ENCODE assay signal across 9 cellular contexts in genomic region chr2:64654993-64655666, GRCh38. TPM values are rescaled to one million over a fixed set of nuclear protein-coding genes. Genes with fewer than 3 reads are reported as not detected.
DNase-seq lines count a peak whose midpoint lies in the region; FAIRE-seq and TF ChIP-seq lines count a peak whose summit lies in the region.
"Had no signal": no experiment of that assay in that cellular context is flagged by ENCODE, and none has a peak within 500 bp of the region (broad histone marks: within the 10 kb centered on the region; RNA-seq: fewer than 3 reads in every experiment).

No MANE protein-coding gene starts in this region.

- peaks cover 8% of the 10 kb centered on the region for H3K36me3 Mint-ChIP-seq in activated T-helper 2 cell treated with anti-CD3 and anti-CD28 coated beads, Interferon-gamma antibody, Interleukin-2, Interleukin-4, amounts not matched to agents 10 μg/mL and 5 μg/mL and 100 μg/mL, durations not matched to agents 14 hours and 24 hours and 36 hours (ENCODE audit: low read depth)

- H3K4me3 Mint-ChIP-seq in activated T-helper 2 cell treated with anti-CD3 and anti-CD28 coated beads, Interferon-gamma antibody, Interleukin-2, Interleukin-4, amounts not matched to agents 10 μg/mL and 5 μg/mL and 100 μg/mL, durations not matched to agents 14 hours and 24 hours and 36 hours (ENCODE audit: low read depth): peak overlapping the region; percentile 78

- peak overlapping the region; percentile 72 to 89 for H3K9ac ChIP-seq in kidney (ENCODE audit: low read length in 2 of 2)

- no peaks in the 10 kb centered on the region for H3K36me3 ChIP-seq in KOPT-K1 (ENCODE audit: insufficient read depth, low read length)
- H3K36me3 ChIP-seq in kidney (ENCODE audit: control insufficient read depth in 1 of 2, insufficient read depth in 2 of 2, low read length in 2 of 2): no peaks in the 10 kb centered on the region

- H3K27me3 Mint-ChIP-seq in activated T-helper 2 cell treated with anti-CD3 and anti-CD28 coated beads, Interferon-gamma antibody, Interleukin-2, Interleukin-4, amounts not matched to agents 10 μg/mL and 5 μg/mL and 100 μg/mL, durations not matched to agents 14 hours and 24 hours and 36 hours (ENCODE audit: low read depth): no peaks in the 10 kb centered on the region

- intact Hi-C loops in activated T-helper 2 cell treated with anti-CD3 and anti-CD28 coated beads, Interferon-gamma antibody, Interleukin-2, Interleukin-4, amounts not matched to agents 10 μg/mL and 5 μg/mL and 100 μg/mL, durations not matched to agents 14 hours and 24 hours and 36 hours (cut with micrococcal nuclease): loop anchor here (1.0 to 10.0 kb wide), 7 partner anchors 24 to 443 kb away; no protein-coding TSS in a partner anchor
- intact Hi-C loops in kidney (cut with DNase I): loop anchor here (5.0 kb wide), 1 partner anchor 202 kb away; no protein-coding TSS in a partner anchor

- peak; percentile 23 for TF ChIP-seq CTCF in kidney (IDR thresholded peaks at IDR 0.05; ENCODE audit: borderline replicate concordance, extremely low read depth, insufficient read depth)

- DNase-seq in NCI-H146 (lab: John Stamatoyannopoulos, UW): peak; percentile 18
- DNase-seq in NCI-H146 treated with DMSO at 0.1 percent for 48 hours (lab: John Stamatoyannopoulos, UW; ENCODE audit: unreplicated experiment): no peak
- no peak for DNase-seq in activated T-helper 2 cell treated with anti-CD3 and anti-CD28 coated beads, Interferon-gamma antibody, Interleukin-2, Interleukin-4, amounts not matched to agents 10 μg/mL and 5 μg/mL and 100 μg/mL, durations not matched to agents 14 hours and 24 hours and 36 hours (ENCODE audit: low spot score)
- DNase-seq in kidney: no peak
- no peak for DNase-seq in NCI-H2029 (lab: John Stamatoyannopoulos, UW)
- no peak for DNase-seq in ecto neural progenitor cell (ENCODE audit: low spot score)

- H3K27ac ChIP-seq in KOPT-K1 (ENCODE audit: low read depth, low read length, poor library complexity, severe bottlenecking): peak overlapping the region; percentile 47
- H3K27ac ChIP-seq in kidney (ENCODE audit: low read depth in 2 of 2, low read length in 2 of 2): no peak overlapping the region
- H3K27ac ChIP-seq in temporal lobe (ENCODE audit: low read depth, low read length): peak overlapping the region; percentile 85

- no peaks in the 10 kb centered on the region for H3K9me3 ChIP-seq in KOPT-K1 (ENCODE audit: insufficient read depth, low read length, poor library complexity, severe bottlenecking)
- no peaks in the 10 kb centered on the region for H3K9me3 ChIP-seq in kidney (ENCODE audit: control insufficient read depth in 1 of 2, low read length in 2 of 2)

- peak overlapping the region; percentile 77 to 80 for H3K4me3 ChIP-seq in kidney (ENCODE audit: low read length in 2 of 2)

- H3K27ac Mint-ChIP-seq in activated T-helper 2 cell treated with anti-CD3 and anti-CD28 coated beads, Interferon-gamma antibody, Interleukin-2, Interleukin-4, amounts not matched to agents 10 μg/mL and 5 μg/mL and 100 μg/mL, durations not matched to agents 14 hours and 24 hours and 36 hours: peak overlapping the region; percentile 84

- FAIRE-seq in kidney (lab: Jason Lieb, UNC): no peak
- FAIRE-seq: colon had no signal

- peaks cover 57% of the 10 kb centered on the region for H3K4me1 Mint-ChIP-seq in activated T-helper 2 cell treated with anti-CD3 and anti-CD28 coated beads, Interferon-gamma antibody, Interleukin-2, Interleukin-4, amounts not matched to agents 10 μg/mL and 5 μg/mL and 100 μg/mL, durations not matched to agents 14 hours and 24 hours and 36 hours (ENCODE audit: low read depth)

- H3K9me3 Mint-ChIP-seq in activated T-helper 2 cell treated with anti-CD3 and anti-CD28 coated beads, Interferon-gamma antibody, Interleukin-2, Interleukin-4, amounts not matched to agents 10 μg/mL and 5 μg/mL and 100 μg/mL, durations not matched to agents 14 hours and 24 hours and 36 hours: no peaks in the 10 kb centered on the region

- peaks cover 10 to 20% of the 10 kb centered on the region in 2 donors for H3K4me1 ChIP-seq in kidney (ENCODE audit: control insufficient read depth in 1 of 2, insufficient read depth in 1 of 2, low read depth in 1 of 2, low read length in 2 of 2)

RNA-seq across cellular contexts. Expression of gene SERTAD2, which starts 1.4 kb away (rescaled TPM):
- total RNA-seq in activated T-helper 2 cell treated with anti-CD3 and anti-CD28 coated beads, Interferon-gamma antibody, Interleukin-2, Interleukin-4, amounts not matched to agents 10 μg/mL and 5 μg/mL and 100 μg/mL, durations not matched to agents 14 hours and 24 hours and 36 hours: 29.2 and 31.0 TPM in 2 replicates
- total RNA-seq in kidney (21.1 TPM), temporal lobe (7.4 TPM)
- 6.2 TPM for polyA plus RNA-seq in kidney (ENCODE audit: insufficient read depth, low read depth, low replicate concordance)

Comparison
In these comparisons a context has a peak if more than half of its experiments do, and no peak if none do; other contexts are left out.
1. H3K27ac ChIP-seq: peak in KOPT-K1 (single experiment) and temporal lobe (single experiment); none in kidney (0 of 2).